ENCODE assay signal across 23 cellular contexts in the genomic region with DNA sequence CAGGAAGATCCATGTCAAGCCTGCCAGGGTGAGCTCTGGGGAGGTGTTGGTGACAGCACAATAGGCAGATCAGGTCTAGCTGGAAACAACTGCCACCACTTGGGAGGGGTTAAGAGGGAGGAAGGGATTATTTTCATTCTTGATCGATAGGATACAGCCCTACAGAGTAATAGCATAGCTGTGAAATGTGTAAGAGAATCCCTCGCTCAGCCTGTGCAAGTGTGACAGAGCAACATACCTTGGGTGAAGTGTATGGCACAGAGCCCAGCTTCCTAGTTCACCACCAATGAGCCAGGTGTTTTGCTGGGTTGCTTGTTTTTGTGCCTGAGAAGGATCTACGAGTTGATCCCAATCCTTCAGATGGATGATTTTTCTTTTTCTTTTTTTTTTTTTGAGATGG. TPM values are rescaled to one million over a fixed set of nuclear protein-coding genes. Genes with fewer than 3 reads are reported as not detected.
DNase-seq lines count a peak whose midpoint lies in the region; ATAC-seq and TF ChIP-seq lines count a peak whose summit lies in the region.
"Had no signal": no experiment of that assay in that cellular context is flagged by ENCODE, and none has a peak within 500 bp of the region (broad histone marks: within the 10 kb centered on the region; RNA-seq: fewer than 3 reads in every experiment).

No MANE protein-coding gene starts in this region.

- H3K9me3 ChIP-seq in psoas muscle = peaks cover 5% of the 10 kb centered on the region
- H3K9me3 ChIP-seq in Peyer's patch = no peaks in the 10 kb centered on the region
- H3K9me3 ChIP-seq: gastrocnemius medialis, pancreas, sigmoid colon, suprapubic skin had no signal

- H3K27ac ChIP-seq in psoas muscle = no peak overlapping the region
- no peak overlapping the region for H3K27ac ChIP-seq in Peyer's patch
- H3K27ac ChIP-seq: dorsolateral prefrontal cortex, gastrocnemius medialis, pancreas, sigmoid colon, suprapubic skin had no signal

- intact Hi-C loops in psoas muscle (cut with DNase I) = no loop called here

- H3K36me3 ChIP-seq in psoas muscle (ENCODE audit: insufficient read depth in 1 of 2, low read depth in 1 of 2) (no peaks in the 10 kb centered on the region), Peyer's patch (no peaks in the 10 kb centered on the region)
- H3K36me3 ChIP-seq: gastrocnemius medialis, pancreas, sigmoid colon, suprapubic skin had no signal

- no peak for TF ChIP-seq POLR2A in Peyer's patch (IDR thresholded peaks at IDR 0.05)

- ATAC-seq in psoas muscle = peak in 3 of 4 donors; percentile 28 to 61 (median 59)
- ATAC-seq: activated T-cell treated with anti-CD3 and anti-CD28 coated beads, Interleukin-2, amount 50 U/mL, for 4 hours; natural killer cell; SK-N-SH treated with all-trans-retinoic acid at 6 μM for 48 hours had no signal

- H3K4me3 ChIP-seq in psoas muscle (no peak overlapping the region), Peyer's patch (no peak overlapping the region)
- H3K4me3 ChIP-seq: dorsolateral prefrontal cortex, gastrocnemius medialis, pancreas, sigmoid colon, suprapubic skin had no signal

- 39 to 56% (median 45%) methylated on average over 3 of the region's 3 CpGs for WGBS in psoas muscle, 3 donors

- H3K4me1 ChIP-seq in psoas muscle = no peaks in the 10 kb centered on the region
- H3K4me1 ChIP-seq in Peyer's patch = no peaks in the 10 kb centered on the region
- H3K4me1 ChIP-seq: gastrocnemius medialis, pancreas, sigmoid colon, suprapubic skin had no signal

- DNase-seq in NCI-H82 (lab: John Stamatoyannopoulos, UW) (peak; percentile 55), NCI-H82 treated with DMSO at 0.1 percent for 48 hours (lab: John Stamatoyannopoulos, UW; ENCODE audit: unreplicated experiment) (no peak), NCI-H2196 treated with DMSO at 0.1 percent for 48 hours (lab: John Stamatoyannopoulos, UW; ENCODE audit: unreplicated experiment) (peak; percentile 87), astrocyte of the hippocampus (ENCODE audit: low read depth, low spot score) (peak; percentile 25), psoas muscle (no peak), Peyer's patch (no peak), amniotic stem cell (lab: John Stamatoyannopoulos, UW) (no peak), ecto neural progenitor cell (ENCODE audit: low spot score) (no peak)
- DNase-seq: activated naive CD4-positive, alpha-beta T cell treated with Interleukin-2 at 50 U/mL for 16 hours; activated T-cell treated with anti-CD3 and anti-CD28 coated beads, Interleukin-2, amount 50 U/mL, for 4 hours; dorsolateral prefrontal cortex; gastrocnemius medialis; IMR-90; mesendoderm; MM.1S; natural killer cell; NCI-H1694 treated with DMSO at 0.1 percent for 48 hours; NCI-H526 treated with DMSO at 0.1 percent for 48 hours; pancreas; sigmoid colon; T1000 had no signal

- H3K27me3 ChIP-seq in psoas muscle (ENCODE audit: insufficient read depth in 3 of 3, low read length in 2 of 3) = no peaks in the 10 kb centered on the region
- no peaks in the 10 kb centered on the region for H3K27me3 ChIP-seq in Peyer's patch
- H3K27me3 ChIP-seq: dorsolateral prefrontal cortex, gastrocnemius medialis, pancreas, sigmoid colon, suprapubic skin had no signal

- TF ChIP-seq CTCF in psoas muscle (IDR thresholded peaks at IDR 0.05) = no peak
- no peak for TF ChIP-seq CTCF in Peyer's patch (IDR thresholded peaks at IDR 0.05)

RNA-seq across cellular contexts. Expression of gene DCUN1D1, which starts 9.2 kb away (rescaled TPM):
- total RNA-seq in psoas muscle = 10 to 100 TPM; 41.5 to 97.8 (median 50.7) TPM
- 10 to 100 TPM; 11.6 to 57.7 (median 25.8) TPM for polyA plus RNA-seq in psoas muscle
- 10 to 100 TPM; 11.2 to 27.2 (median 19.9) TPM for total RNA-seq in Peyer's patch

Comparison
In these comparisons a context has a peak if more than half of its experiments do, and no peak if none do; other contexts are left out.
1. DNase-seq: peak in NCI-H82 (single experiment), NCI-H2196 treated with DMSO at 0.1 percent for 48 hours (single experiment) and astrocyte of the hippocampus (single experiment); none in NCI-H82 treated with DMSO at 0.1 percent for 48 hours (single experiment), psoas muscle (0 of 2), Peyer's patch (0 of 3), amniotic stem cell (single experiment) and ecto neural progenitor cell (single experiment).